In the genomic region with DNA sequence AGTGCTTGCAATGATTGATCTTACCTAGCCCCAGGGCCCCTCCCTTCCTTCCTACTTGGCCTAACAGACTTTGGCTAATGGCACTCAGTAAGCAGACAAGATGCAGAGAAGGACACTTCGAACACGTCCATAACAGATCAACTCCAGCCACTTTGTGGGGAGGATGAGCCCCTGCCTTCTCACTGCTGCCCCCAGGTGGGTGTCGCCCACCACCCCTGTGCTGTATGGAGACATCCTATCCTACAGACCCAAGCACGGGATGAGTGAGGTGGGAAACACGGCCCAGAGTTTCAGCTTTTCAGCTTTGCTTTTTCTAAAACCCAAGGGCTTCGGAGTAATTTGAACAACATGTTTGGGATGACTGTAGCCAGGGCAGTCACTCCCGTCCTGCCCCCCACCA, we compare ENCODE assay signal across 13 cellular contexts. TPM values are rescaled to one million over a fixed set of nuclear protein-coding genes. Genes with fewer than 3 reads are reported as not detected.
DNase-seq lines count a peak whose midpoint lies in the region; ATAC-seq and TF ChIP-seq lines count a peak whose summit lies in the region.
"Had no signal": no experiment of that assay in that cellular context is flagged by ENCODE, and none has a peak within 500 bp of the region (broad histone marks: within the 10 kb centered on the region; RNA-seq: fewer than 3 reads in every experiment).

No MANE protein-coding gene starts in this region.

- H3K4me1 ChIP-seq in RWPE2 (ENCODE audit: insufficient read depth, poor library complexity, severe bottlenecking), result peaks cover 69% of the 10 kb centered on the region
- peaks cover 16 to 91% (median 25%) of the 10 kb centered on the region in 3 donors for H3K4me1 ChIP-seq in esophagus squamous epithelium
- H3K4me1 ChIP-seq in smooth muscle cell (ENCODE audit: low read depth), result peaks cover 7% of the 10 kb centered on the region

- H3K79me2 ChIP-seq in smooth muscle cell (ENCODE audit: low read depth), result peaks cover 97% of the 10 kb centered on the region

- no peak for DNase-seq in activated naive CD4-positive, alpha-beta T cell treated with Interleukin-2 at 50 U/mL for 16 hours
- no peak for DNase-seq in RWPE2 (ENCODE audit: low spot score)
- no peak for DNase-seq in esophagus squamous epithelium (lab: John Stamatoyannopoulos, UW)
- DNase-seq in smooth muscle cell (lab: John Stamatoyannopoulos, UW; ENCODE audit: unreplicated experiment), result no peak
- no peak for DNase-seq in posterior vena cava (ENCODE audit: low spot score)
- DNase-seq in GF-D8 (lab: John Stamatoyannopoulos, UW), result no peak
- no peak for DNase-seq in activated CD4-positive, alpha-beta T cell treated with anti-CD3 and anti-CD28 coated beads for 4 hours
- DNase-seq: activated CD8-positive, alpha-beta memory T cell treated with anti-CD3 and anti-CD28 coated beads for 24 hours; dorsolateral prefrontal cortex; left ventricle myocardium superior; NCI-H1694; T-cell had no signal

- peaks cover 74% of the 10 kb centered on the region for H4K20me1 ChIP-seq in smooth muscle cell (ENCODE audit: low read depth)

- H3K27ac Mint-ChIP-seq in activated naive CD4-positive, alpha-beta T cell treated with anti-CD3 and anti-CD28 coated beads, Interleukin-2, amount 50 U/mL, for 24 hours, result no peak overlapping the region
- H3K27ac Mint-ChIP-seq: T-cell had no signal

- 18 to 39% methylated on average over 4 to 7 of the region's 7 CpGs for WGBS in esophagus squamous epithelium, 2 donors
- WGBS in smooth muscle cell (ENCODE audit: low lambda C conversion rate), result 85% methylated on average over 7 of the region's 7 CpGs

- H3K27me3 Mint-ChIP-seq in activated naive CD4-positive, alpha-beta T cell treated with anti-CD3 and anti-CD28 coated beads, Interleukin-2, amount 50 U/mL, for 24 hours, result no peaks in the 10 kb centered on the region
- H3K27me3 Mint-ChIP-seq: T-cell had no signal

- no peak for TF ChIP-seq POLR2A in esophagus squamous epithelium (IDR thresholded peaks at IDR 0.05)

- H2AFZ ChIP-seq in smooth muscle cell (ENCODE audit: low read depth), result no peak overlapping the region

- no peak for TF ChIP-seq CTCF in RWPE2 (IDR thresholded peaks at IDR 0.05; ENCODE audit: poor library complexity, severe bottlenecking)
- no peak for TF ChIP-seq CTCF in esophagus squamous epithelium (IDR thresholded peaks at IDR 0.05)
- TF ChIP-seq CTCF in smooth muscle cell (IDR thresholded peaks at IDR 0.05; ENCODE audit: borderline replicate concordance, insufficient read depth, poor library complexity, severe bottlenecking), result no peak

- H3K36me3 ChIP-seq in RWPE2 (ENCODE audit: low read depth) (peaks cover 67% of the 10 kb centered on the region), esophagus squamous epithelium (peaks cover 0 to 11% (median 0%) of the 10 kb centered on the region in 3 donors), smooth muscle cell (ENCODE audit: low read depth) (no peaks in the 10 kb centered on the region)

- H3K4me1 Mint-ChIP-seq in activated naive CD4-positive, alpha-beta T cell treated with anti-CD3 and anti-CD28 coated beads, Interleukin-2, amount 50 U/mL, for 24 hours, result peaks cover 74% of the 10 kb centered on the region

- no peaks in the 10 kb centered on the region for H3F3A ChIP-seq in smooth muscle cell (ENCODE audit: low read depth)

- no peak overlapping the region for H3K4me3 ChIP-seq in RWPE2 (ENCODE audit: severe bottlenecking)
- peak overlapping the region; percentile 63 to 99 (median 82) for H3K4me3 ChIP-seq in esophagus squamous epithelium
- no peak overlapping the region for H3K4me3 ChIP-seq in smooth muscle cell
- H3K4me3 ChIP-seq: dorsolateral prefrontal cortex had no signal

- no peak overlapping the region for H3K9ac ChIP-seq in smooth muscle cell (ENCODE audit: low read depth)

- intact Hi-C loops in esophagus squamous epithelium (cut with DNase I) (loop anchor here (5.0 kb wide), 1 partner anchor 53 kb away; no protein-coding TSS in a partner anchor), posterior vena cava (cut with DNase I) (loop anchor here (10.0 kb wide), 3 partner anchors 75 to 845 kb away; no protein-coding TSS in a partner anchor)

- H3K36me3 Mint-ChIP-seq in activated naive CD4-positive, alpha-beta T cell treated with anti-CD3 and anti-CD28 coated beads, Interleukin-2, amount 50 U/mL, for 24 hours, result peaks cover 23% of the 10 kb centered on the region

- no peaks in the 10 kb centered on the region for H3K9me3 Mint-ChIP-seq in activated naive CD4-positive, alpha-beta T cell treated with anti-CD3 and anti-CD28 coated beads, Interleukin-2, amount 50 U/mL, for 24 hours
- H3K9me3 Mint-ChIP-seq: T-cell had no signal

- no peak overlapping the region for H3K4me2 ChIP-seq in smooth muscle cell

- ATAC-seq in RWPE2 (ENCODE audit: low read depth), result peak; percentile 15
- ATAC-seq: T-cell had no signal

- peak overlapping the region; percentile 17 for H3K4me3 Mint-ChIP-seq in activated naive CD4-positive, alpha-beta T cell treated with anti-CD3 and anti-CD28 coated beads, Interleukin-2, amount 50 U/mL, for 24 hours
- H3K4me3 Mint-ChIP-seq: T-cell had no signal

- H3K9me3 ChIP-seq in RWPE2 (ENCODE audit: severe bottlenecking) (no peaks in the 10 kb centered on the region), esophagus squamous epithelium (no peaks in the 10 kb centered on the region), smooth muscle cell (replicated peaks; ENCODE audit: low read depth) (no peaks in the 10 kb centered on the region)

- H3K27me3 ChIP-seq in RWPE2 (ENCODE audit: insufficient read depth, poor library complexity, severe bottlenecking), result no peaks in the 10 kb centered on the region
- H3K27me3 ChIP-seq in esophagus squamous epithelium, result no peaks in the 10 kb centered on the region
- H3K27me3 ChIP-seq in smooth muscle cell (ENCODE audit: low read depth), result no peaks in the 10 kb centered on the region
- H3K27me3 ChIP-seq: dorsolateral prefrontal cortex had no signal

- H3K27ac ChIP-seq in RWPE2 (ENCODE audit: poor library complexity, severe bottlenecking) (peak overlapping the region; percentile 50), esophagus squamous epithelium (peak overlapping the region; percentile 82 to 100 (median 96)), smooth muscle cell (ENCODE audit: low read depth) (peak overlapping the region; percentile 40)

RNA-seq across cellular contexts. Expression of a gene that starts 5.5 kb away (rescaled TPM):
- 100 to 1,000 TPM in 1 of 4 donors, 10 to 100 TPM in 3; 87.5 to 127 (median 93.9) TPM for total RNA-seq in esophagus squamous epithelium
- total RNA-seq in smooth muscle cell, result 19.6 and 36.6 TPM in 2 replicates
- 7.9 and 13.7 TPM in 2 replicates for polyA plus RNA-seq in smooth muscle cell
- total RNA-seq in posterior vena cava, result 10 to 100 TPM; 47.7 to 63.5 TPM

Comparison
In these comparisons a context has a peak if more than half of its experiments do, and no peak if none do; other contexts are left out.
1. H3K27ac ChIP-seq: peak in every context shown above with its lines; median percentile 96 in esophagus squamous epithelium; 50 in RWPE2; 40 in smooth muscle cell.
2. H3K4me3 ChIP-seq: peak in esophagus squamous epithelium (4 of 4); none in RWPE2 (single experiment) and smooth muscle cell (single experiment).